In genomic region chr2:180202591-180202990, GRCh38 we compare ENCODE assay signal across 16 cellular contexts.
DNase-seq lines count a peak whose midpoint lies in the region; ATAC-seq and TF ChIP-seq lines count a peak whose summit lies in the region.
"Had no signal": no experiment of that assay in that cellular context is flagged by ENCODE, and none has a peak within 500 bp of the region (broad histone marks: within the 10 kb centered on the region; RNA-seq: fewer than 3 reads in every experiment).

No MANE protein-coding gene starts in this region.

- H3K36me3 ChIP-seq in heart right ventricle: no peaks in the 10 kb centered on the region
- no peaks in the 10 kb centered on the region for H3K36me3 ChIP-seq in left ventricle myocardium inferior
- H3K36me3 ChIP-seq: brain microvascular endothelial cell had no signal

- TF ChIP-seq CTCF in heart right ventricle (IDR thresholded peaks at IDR 0.05) (no peak), left ventricle myocardium inferior (IDR thresholded peaks at IDR 0.05; ENCODE audit: borderline replicate concordance) (no peak), GM13977 (IDR thresholded peaks at IDR 0.05; ENCODE audit: extremely low read depth, insufficient read depth, missing control alignments) (no peak)

- H3K4me1 ChIP-seq in heart right ventricle: no peaks in the 10 kb centered on the region
- no peaks in the 10 kb centered on the region for H3K4me1 ChIP-seq in left ventricle myocardium inferior
- H3K4me1 ChIP-seq: testis had no signal

- H3K9me3 ChIP-seq in heart right ventricle (no peaks in the 10 kb centered on the region), left ventricle myocardium inferior (replicated peaks) (no peaks in the 10 kb centered on the region)
- H3K9me3 ChIP-seq: testis had no signal

- WGBS in heart right ventricle, 2 donors: 40 to 50% methylated on average over 7 of the region's 7 CpGs

- ATAC-seq in heart right ventricle: peak in 5 of 8 donors; percentile 37 to 81 (median 75)
- ATAC-seq: effector memory CD8-positive, alpha-beta T cell had no signal

- no peaks in the 10 kb centered on the region for H3K27me3 ChIP-seq in heart right ventricle
- no peaks in the 10 kb centered on the region for H3K27me3 ChIP-seq in left ventricle myocardium inferior (ENCODE audit: low read depth)
- H3K27me3 ChIP-seq: brain microvascular endothelial cell, testis had no signal

- no peak overlapping the region for H3K27ac ChIP-seq in heart right ventricle
- H3K27ac ChIP-seq in left ventricle myocardium inferior (replicated peaks): no peak overlapping the region
- H3K27ac ChIP-seq: brain microvascular endothelial cell, testis had no signal

- H3K4me3 ChIP-seq in heart right ventricle (no peak overlapping the region), left ventricle myocardium inferior (no peak overlapping the region)
- H3K4me3 ChIP-seq: testis had no signal

- DNase-seq in heart right ventricle (peak in 1 of 2 donors; percentile 5), left ventricle myocardium inferior (no peak), fibroblast of gingiva (ENCODE audit: low read depth) (peak; percentile 74), mucosa of gallbladder (ENCODE audit: low spot score) (peak; percentile 13), H4 (ENCODE audit: low spot score) (no peak), islet precursor cell (no peak), posterior cingulate gyrus (no peak), GM13977 (ENCODE audit: low spot score) (no peak)
- DNase-seq: activated gamma-delta T cell; brain microvascular endothelial cell; COR-L47; effector memory CD8-positive, alpha-beta T cell; immature natural killer cell; NCI-H1436; NCI-H69; testis had no signal

- intact Hi-C loops in heart right ventricle (cut with DNase I): no loop called here
- intact Hi-C loops in left ventricle myocardium inferior (cut with micrococcal nuclease): no loop called here
- intact Hi-C loops in posterior cingulate gyrus (cut with DNase I): no loop called here

- in situ Hi-C loops in GM13977 (cut with MboI; ENCODE audit: low pct_unique_long_range_greater_than_20kb, low sequenced_read_pairs, unreplicated experiment): no loop called here

Comparison
In these comparisons a context has a peak if more than half of its experiments do, and no peak if none do; other contexts are left out.
1. DNase-seq: peak in fibroblast of gingiva (single experiment) and mucosa of gallbladder (single experiment); none in left ventricle myocardium inferior (single experiment), H4 (single experiment), islet precursor cell (single experiment), posterior cingulate gyrus (0 of 10) and GM13977 (single experiment).